In genomic region chr11:14425621-14426020, GRCh38 we compare ENCODE assay signal across 27 cellular contexts.
"Had no signal": no experiment of that assay in that cellular context is flagged by ENCODE, and none has a peak within 500 bp of the region (broad histone marks: within the 10 kb centered on the region; RNA-seq: fewer than 3 reads in every experiment).

No MANE protein-coding gene starts in this region.

- H3K4me3 ChIP-seq: coronary artery, gastroesophageal sphincter, heart right ventricle, lower lobe of right lung, mucosa of descending colon, neural progenitor cell, right lobe of liver, smooth muscle cell, stomach, thyroid gland, vagina had no signal

- H3K27ac ChIP-seq: coronary artery, foreskin keratinocyte, heart right ventricle, lower lobe of right lung, neural progenitor cell, parathyroid adenoma, right lobe of liver, stomach, thyroid gland, vagina had no signal

- H3K4me1 ChIP-seq: parathyroid adenoma, right lobe of liver had no signal

- H2AFZ ChIP-seq: neural progenitor cell, parathyroid adenoma had no signal

- H3K4me2 ChIP-seq: neural progenitor cell, smooth muscle cell had no signal

- H3K27me3 ChIP-seq: foreskin keratinocyte, gastroesophageal sphincter, heart right ventricle, neural progenitor cell, right lobe of liver, stomach, thyroid gland, vagina had no signal

- H3K9ac ChIP-seq: neural progenitor cell, parathyroid adenoma had no signal

- ATAC-seq: foreskin keratinocyte; gastroesophageal sphincter; heart right ventricle; left colon; left ventricle myocardium superior; lower lobe of right lung; mucosa of descending colon; naive thymus-derived CD4-positive, alpha-beta T cell; right lobe of liver had no signal

- DNase-seq: dermis blood vessel endothelial cell; effector memory CD4-positive, alpha-beta T cell; erythroblast; foreskin keratinocyte; heart right ventricle; hippocampal formation; left colon; left ventricle myocardium superior; lower lobe of right lung; mucosa of descending colon; naive thymus-derived CD4-positive, alpha-beta T cell; right lobe of liver; stimulated activated CD4-positive, alpha-beta T cell treated with anti-CD3 and anti-CD28 coated beads, Interleukin-12 subunit alpha, Interleukin-12 subunit beta, amount 100 ng/mL, for 4 hours; stimulated activated CD4-positive, alpha-beta T cell treated with anti-CD3 and anti-CD28 coated beads, Interleukin-1b, Interleukin-23, amount 100 ng/mL, for 48 hours; stimulated activated CD4-positive, alpha-beta T cell treated with anti-CD3 and anti-CD28 coated beads, Interleukin-4, amount 100 ng/mL, for 1 hour; stimulated activated CD8-positive, alpha-beta memory T cell treated with anti-CD3 and anti-CD28 coated beads, Interleukin-4, amount 100 ng/mL, for 48 hours; stimulated activated naive CD4-positive, alpha-beta T cell treated with Interleukin-2 at 50 U/mL for 16 hours; stomach; thyroid gland; trophoblast cell had no signal

- H3K36me3 ChIP-seq: gastroesophageal sphincter, heart right ventricle, lower lobe of right lung, neural progenitor cell, right lobe of liver, stomach, thyroid gland, vagina had no signal

- H3K79me2 ChIP-seq: parathyroid adenoma had no signal

- FAIRE-seq: islet of Langerhans had no signal

- H3K9me3 ChIP-seq: gastroesophageal sphincter, lower lobe of right lung, mucosa of descending colon, right lobe of liver, stomach, thyroid gland, vagina had no signal
